Comparison of ENCODE assay signal across 8 cellular contexts in genomic region chr15:101578443-101578894, GRCh38.
A peak's percentile ranks its signal among the peaks of the same experiment; 100 is the strongest.
DNase-seq lines count a peak whose midpoint lies in the region; ATAC-seq and TF ChIP-seq lines count a peak whose summit lies in the region.

No MANE protein-coding gene starts in this region.

- intact Hi-C loops in right cardiac atrium (cut with DNase I) (no loop called here), spleen (cut with DNase I; ENCODE audit: low total_unique reads) (no loop called here), posterior vena cava (cut with DNase I) (no loop called here)

- H3K27ac ChIP-seq in GM23338 (ENCODE audit: low read depth) (no peak overlapping the region), right cardiac atrium (ENCODE audit: low read length) (no peak overlapping the region), spleen (no peak overlapping the region)

- H3K79me2 ChIP-seq in GM23338 (replicated peaks; ENCODE audit: insufficient read depth), result no peaks in the 10 kb centered on the region

- peaks cover 8% of the 10 kb centered on the region for H3K27me3 Mint-ChIP-seq in GM23338 (ENCODE audit: insufficient read depth, low read depth, poor library complexity)

- H3K36me3 ChIP-seq in GM23338 (ENCODE audit: insufficient read depth) (no peaks in the 10 kb centered on the region), spleen (no peaks in the 10 kb centered on the region)

- H3K9me3 ChIP-seq in right cardiac atrium (ENCODE audit: control insufficient read depth, low read length) (no peaks in the 10 kb centered on the region), spleen (peaks cover 0 to 8% (median 5%) of the 10 kb centered on the region in 8 donors)

- no peak for TF ChIP-seq POLR2A in spleen (IDR thresholded peaks at IDR 0.05)

- 46% methylated on average over 10 of the region's 10 CpGs for WGBS in right cardiac atrium
- WGBS in spleen, 5 donors, result 25 to 48% (median 39%) methylated on average over 10 of the region's 10 CpGs

- TF ChIP-seq CTCF in GM23338 (conservative IDR thresholded peaks at IDR 0.05; ENCODE audit: low read depth in 2 of 2), result peak; percentile 47 to 79
- peak in 10 of 11 experiments; percentile 12 to 69 (median 48) for TF ChIP-seq CTCF in spleen (IDR thresholded peaks at IDR 0.05 in 8 of 11, conservative IDR thresholded peaks at IDR 0.05 in 3 of 11)

- H3K4me1 ChIP-seq in GM23338 (ENCODE audit: insufficient read depth), result no peaks in the 10 kb centered on the region
- H3K4me1 ChIP-seq in right cardiac atrium (ENCODE audit: control insufficient read depth, insufficient read depth, low read length), result no peaks in the 10 kb centered on the region
- H3K4me1 ChIP-seq in spleen, result peaks cover 0 to 6% (median 0%) of the 10 kb centered on the region in 6 donors

- H3K4me1 Mint-ChIP-seq in GM23338, result no peaks in the 10 kb centered on the region

- H3K4me3 Mint-ChIP-seq in GM23338, result no peak overlapping the region

- no peak overlapping the region for H3K27ac Mint-ChIP-seq in GM23338

- ATAC-seq in GM23338 (peak; percentile 94), right cardiac atrium (peak; percentile 44 to 50), GM21737 (IDR thresholded peaks at IDR 0.05; ENCODE audit: unreplicated experiment) (no peak)

- H3K9me2 ChIP-seq in GM23338 (ENCODE audit: insufficient read depth), result 0 out of 2 replicates have a peak, but pooled peaks cover 4% of the 10 kb centered on the region

- no peak overlapping the region for H3K4me3 ChIP-seq in GM23338
- H3K4me3 ChIP-seq in right cardiac atrium (ENCODE audit: low read length), result no peak overlapping the region
- H3K4me3 ChIP-seq in spleen, result no peak overlapping the region

- in situ Hi-C loops in SK-MEL-5 (cut with HindIII; ENCODE audit: low pct_unique_long_range_greater_than_20kb, low sequenced_read_pairs), result no loop called here

- no peaks in the 10 kb centered on the region for H4K20me1 ChIP-seq in GM23338 (replicated peaks; ENCODE audit: insufficient read depth)

- H3K9me3 Mint-ChIP-seq in GM23338, result peaks cover 15% of the 10 kb centered on the region

- H2AFZ ChIP-seq in GM23338, result no peak overlapping the region

- no peaks in the 10 kb centered on the region for H3F3A ChIP-seq in GM23338 (replicated peaks; ENCODE audit: low read depth)

- DNase-seq in COLO829 (ENCODE audit: low spot score) (peak; percentile 79), GM23338 (ENCODE audit: low spot score) (peak; percentile 65), SK-MEL-5 (ENCODE audit: low read depth, low spot score) (peak; percentile 62), right cardiac atrium (peak in 2 of 3 donors; percentile 25 to 72), spleen (no peak), GOT3 (lab: John Stamatoyannopoulos, UW) (no peak), posterior vena cava (ENCODE audit: low spot score) (no peak)

- H3K27me3 ChIP-seq in GM23338 (ENCODE audit: insufficient read depth), result no peaks in the 10 kb centered on the region
- H3K27me3 ChIP-seq in right cardiac atrium (ENCODE audit: control insufficient read depth, insufficient read depth), result no peaks in the 10 kb centered on the region
- H3K27me3 ChIP-seq in spleen (replicated peaks in 1 of 7), result peaks cover 0 to 60% (median 0%) of the 10 kb centered on the region in 7 donors

- no peak overlapping the region for H3K4me2 ChIP-seq in GM23338

- H3K36me3 Mint-ChIP-seq in GM23338 (ENCODE audit: low read depth), result peaks cover 6% of the 10 kb centered on the region; the same call in 1 of the 3 replicates

TF ChIP-seq in GM23338, 12 proteins besides CTCF, POLR2A, EP300 and RAD21:
- TF ChIP-seq ETS1 (IDR thresholded peaks at IDR 0.05) (no peak), STAT1 (IDR thresholded peaks at IDR 0.05; ENCODE audit: unreplicated experiment) (no peak)
TF ChIP-seq in GM23338: peak in this region for 0.

Comparison
In these comparisons a context has a peak if more than half of its experiments do, and no peak if none do; other contexts are left out.
1. DNase-seq: peak in COLO829 (single experiment), GM23338 (single experiment), SK-MEL-5 (single experiment) and right cardiac atrium (2 of 3); none in spleen (single experiment), GOT3 (single experiment) and posterior vena cava (single experiment).